1 cellular context compared by ENCODE assay signal in the genomic region with DNA sequence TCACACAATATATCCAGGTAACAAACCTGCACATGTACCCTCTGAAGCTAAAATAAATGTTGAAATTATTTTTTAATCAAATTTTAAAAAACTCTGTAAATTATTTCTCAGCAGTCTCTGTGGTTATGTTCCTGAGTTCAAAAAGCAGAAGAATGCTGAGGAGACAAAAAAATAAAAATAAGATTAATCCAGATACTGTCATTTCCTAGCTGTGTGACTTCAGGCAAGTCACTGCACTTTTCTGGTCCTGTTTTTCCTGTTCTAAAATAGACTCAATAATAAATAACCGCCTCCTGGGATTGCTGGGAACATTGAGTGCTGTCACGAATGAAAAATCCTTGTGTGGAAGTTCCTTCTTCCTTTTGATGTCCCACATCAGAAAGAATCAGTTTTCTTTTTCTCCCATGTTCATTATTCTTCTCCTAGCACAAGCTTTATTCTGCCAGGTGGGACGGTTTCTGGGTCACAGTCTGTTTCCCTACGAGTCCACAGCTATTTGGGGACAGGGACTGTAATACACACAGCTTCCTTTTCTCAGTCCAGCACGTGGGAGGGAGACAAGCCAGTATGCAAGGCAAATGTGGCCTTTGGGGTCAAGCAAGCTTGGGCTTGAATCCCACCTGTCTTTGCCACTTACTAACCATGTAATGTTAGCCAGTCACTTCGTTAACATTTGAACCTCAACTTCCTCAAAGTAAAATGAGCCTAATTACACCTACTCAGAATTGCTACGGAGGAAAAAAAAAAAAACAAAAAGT.
TF ChIP-seq lines count a peak whose summit lies in the region.

No MANE protein-coding gene starts in this region.

TF ChIP-seq in H1, 55 proteins besides CTCF, POLR2A, EP300 and RAD21:
- no peak for TF ChIP-seq CHD2 (IDR thresholded peaks at IDR 0.05; ENCODE audit: low read length)
- no peak for TF ChIP-seq SUZ12 (IDR thresholded peaks at IDR 0.05; ENCODE audit: low read length)
- no peak for TF ChIP-seq CTBP2 (IDR thresholded peaks at IDR 0.05; ENCODE audit: borderline replicate concordance, insufficient read depth, insufficient read length, low read length)
- TF ChIP-seq TAF1 (IDR thresholded peaks at IDR 0.05; ENCODE audit: low read depth, low read length), result no peak
